ENCODE assay signal across 8 cellular contexts in genomic region chr3:176663819-176664218, GRCh38.
DNase-seq lines count a peak whose midpoint lies in the region; ATAC-seq, FAIRE-seq and TF ChIP-seq lines count a peak whose summit lies in the region.

No MANE protein-coding gene starts in this region.

- peak; percentile 61 for DNase-seq in NCI-H1436 treated with DMSO at 0.1 percent for 48 hours (lab: John Stamatoyannopoulos, UW)
- no peak for DNase-seq in left ventricle myocardium superior
- peak; percentile 12 for DNase-seq in urothelium cell line (ENCODE audit: low spot score)
- no peak for DNase-seq in coronary artery (ENCODE audit: low spot score)

- peak; percentile 52 for ATAC-seq in GM18861 (IDR thresholded peaks at IDR 0.05; ENCODE audit: unreplicated experiment)
- peak; percentile 52 for ATAC-seq in left ventricle myocardium superior
- ATAC-seq in HG03571 (IDR thresholded peaks at IDR 0.05; ENCODE audit: unreplicated experiment): no peak
- no peak for ATAC-seq in GM18498 (IDR thresholded peaks at IDR 0.05; ENCODE audit: unreplicated experiment)

- intact Hi-C loops in left ventricle myocardium superior (cut with micrococcal nuclease): no loop called here

- FAIRE-seq in TTC549 (lab: Jason Lieb, UNC): peak; percentile 84
- FAIRE-seq in urothelium cell line (lab: Jason Lieb, UNC): no peak

- H3K27ac ChIP-seq in coronary artery: no peak overlapping the region

- no peak overlapping the region for H3K4me3 ChIP-seq in coronary artery

- no peak for TF ChIP-seq CTCF in coronary artery (IDR thresholded peaks at IDR 0.05)

Comparison
In these comparisons a context has a peak if more than half of its experiments do, and no peak if none do; other contexts are left out.
1. ATAC-seq: peak in GM18861 (single experiment) and left ventricle myocardium superior (single experiment); none in HG03571 (single experiment) and GM18498 (single experiment).
2. DNase-seq: peak in NCI-H1436 treated with DMSO at 0.1 percent for 48 hours (single experiment) and urothelium cell line (single experiment); none in left ventricle myocardium superior (single experiment) and coronary artery (single experiment).